In the genomic region with DNA sequence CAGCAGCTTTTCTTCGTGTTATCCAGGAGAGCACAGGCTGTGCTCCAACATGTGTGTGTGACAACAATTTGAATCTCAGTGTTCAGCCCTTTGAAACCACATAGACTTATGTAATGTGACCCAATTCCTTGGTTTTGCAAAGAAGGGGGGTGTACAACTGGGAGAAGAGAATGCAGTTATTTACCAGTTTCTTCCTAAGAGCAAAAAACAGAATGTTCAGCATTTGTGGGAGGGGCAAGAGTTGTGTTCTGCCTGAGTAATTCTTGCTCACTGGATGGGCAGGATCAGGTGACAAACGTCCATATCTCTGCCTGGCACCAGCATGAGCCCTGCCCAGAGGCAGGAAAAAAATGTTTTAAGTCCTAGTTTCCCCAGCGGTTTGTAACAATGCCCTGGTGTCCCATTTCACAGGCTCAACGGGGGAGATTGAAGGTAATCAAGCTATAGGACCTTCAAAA, we compare ENCODE assay signal across 10 cellular contexts.
A peak's percentile ranks its signal among the peaks of the same experiment; 100 is the strongest.
DNase-seq lines count a peak whose midpoint lies in the region; ATAC-seq and TF ChIP-seq lines count a peak whose summit lies in the region.
"Had no signal": no experiment of that assay in that cellular context is flagged by ENCODE, and none has a peak within 500 bp of the region (broad histone marks: within the 10 kb centered on the region; RNA-seq: fewer than 3 reads in every experiment).

No MANE protein-coding gene starts in this region.

- peak overlapping the region; percentile 62 for H3K27ac Mint-ChIP-seq in activated B cell treated with CpG ODN at 0.5 μM for 24 hours

- H3K4me3 Mint-ChIP-seq in activated B cell treated with CpG ODN at 0.5 μM for 24 hours, result no peak overlapping the region

- ATAC-seq in activated B cell treated with CpG ODN at 0.5 μM for 24 hours (ENCODE audit: low read depth) (no peak), heart left ventricle (peak; percentile 60 to 89 (median 68))

- peak overlapping the region; percentile 10; the same call in 1 of the 2 replicates for H2AFZ ChIP-seq in GM23248

- no peak overlapping the region for H3K9ac ChIP-seq in GM23248

- 4 to 7% methylated on average over 3 to 4 of the region's 4 CpGs for WGBS in GM23248 (ENCODE audit: low coverage in 1 of 2, low lambda C conversion rate in 2 of 2, missing lambda C conversion rate in 2 of 2), 2 experiments
- WGBS in heart left ventricle, 4 donors, result 35 to 47% (median 43%) methylated on average over 4 of the region's 4 CpGs

- in situ Hi-C loops in GM23248 (cut with MboI), result no loop called here

- no peaks in the 10 kb centered on the region for H3F3A ChIP-seq in GM23248 (ENCODE audit: insufficient read depth)

- no peak overlapping the region for H3K27ac ChIP-seq in GM23248
- peak overlapping the region in 8 of 12 donors; percentile 8 to 59 (median 50) for H3K27ac ChIP-seq in heart left ventricle

- H3K4me3 ChIP-seq in GM23248 (no peak overlapping the region), heart left ventricle (no peak overlapping the region), skeletal muscle cell (ENCODE audit: low read depth, low read length) (no peak overlapping the region)

- intact Hi-C loops in activated B cell treated with CpG ODN at 0.5 μM for 24 hours (cut with micrococcal nuclease) (loop anchor here (2.0 kb wide), 1 partner anchor 14 kb away; no protein-coding TSS in a partner anchor), heart left ventricle (cut with DNase I) (no loop called here)

- TF ChIP-seq POLR2A in heart left ventricle (IDR thresholded peaks at IDR 0.05), result no peak

- POLR2A ChIA-PET in activated B cell treated with CpG ODN at 0.5 μM for 24 hours (lab: Charles Lee), result interaction anchor here (1.4 to 3.0 kb wide), 4 partner anchors 11 to 26 kb away, joined by 3 to 13 read pairs (median 6); no protein-coding TSS in a partner anchor

- H3K9me2 ChIP-seq in GM23248 (ENCODE audit: insufficient read depth), result no peaks in the 10 kb centered on the region

- no peaks in the 10 kb centered on the region for H4K20me1 ChIP-seq in GM23248 (ENCODE audit: insufficient read depth)

- H3K27me3 Mint-ChIP-seq in activated B cell treated with CpG ODN at 0.5 μM for 24 hours, result no peaks in the 10 kb centered on the region

- H3K4me1 ChIP-seq in GM23248 (ENCODE audit: insufficient read depth) (no peaks in the 10 kb centered on the region), heart left ventricle (peaks cover 0 to 23% (median 0%) of the 10 kb centered on the region in 12 donors)

- no peaks in the 10 kb centered on the region for H3K36me3 Mint-ChIP-seq in activated B cell treated with CpG ODN at 0.5 μM for 24 hours (ENCODE audit: low read depth)

- no peak overlapping the region for H3K4me2 ChIP-seq in GM23248 (ENCODE audit: unreplicated experiment)

- H3K9me3 ChIP-seq in GM23248 (ENCODE audit: low read depth) (no peaks in the 10 kb centered on the region), heart left ventricle (no peaks in the 10 kb centered on the region)

- no peaks in the 10 kb centered on the region for H3K79me2 ChIP-seq in GM23248 (ENCODE audit: insufficient read depth)

- no peaks in the 10 kb centered on the region for H3K27me3 ChIP-seq in GM23248 (replicated peaks; ENCODE audit: insufficient read depth)
- H3K27me3 ChIP-seq in heart left ventricle, result peaks cover 0 to 16% (median 0%) of the 10 kb centered on the region in 9 donors

- H3K36me3 ChIP-seq in GM23248 (ENCODE audit: low read depth) (no peaks in the 10 kb centered on the region), heart left ventricle (no peaks in the 10 kb centered on the region)

- TF ChIP-seq CTCF in activated B cell treated with CpG ODN at 0.5 μM for 24 hours (IDR thresholded peaks at IDR 0.05) (no peak), heart left ventricle (IDR thresholded peaks at IDR 0.05) (no peak)

- CTCF ChIA-PET in activated B cell treated with CpG ODN at 0.5 μM for 24 hours (lab: Charles Lee), result no interaction called here

- H3K9me3 Mint-ChIP-seq in activated B cell treated with CpG ODN at 0.5 μM for 24 hours, result no peaks in the 10 kb centered on the region

- DNase-seq in GM23248 (peak; percentile 55), activated B cell treated with CpG ODN at 0.5 μM for 24 hours (no peak), heart left ventricle (no peak), skeletal muscle cell (ENCODE audit: low read depth) (peak; percentile 76), NCI-H82 (lab: John Stamatoyannopoulos, UW) (no peak), GM19238 (ENCODE audit: insufficient read length, low spot score) (no peak), epidermal melanocyte (ENCODE audit: insufficient read length, low spot score) (no peak), NCI-H774 (lab: John Stamatoyannopoulos, UW) (no peak)
- DNase-seq: NCI-H446 treated with DMSO at 0.1 percent for 48 hours; stimulated activated CD4-positive, alpha-beta T cell treated with anti-CD3 and anti-CD28 coated beads, Interleukin-2, amount 100 ng/mL, for 24 hours had no signal

- peaks cover 33% of the 10 kb centered on the region for H3K4me1 Mint-ChIP-seq in activated B cell treated with CpG ODN at 0.5 μM for 24 hours

Comparison
In these comparisons a context has a peak if more than half of its experiments do, and no peak if none do; other contexts are left out.
1. DNase-seq: peak in GM23248 (single experiment) and skeletal muscle cell (single experiment); none in activated B cell treated with CpG ODN at 0.5 μM for 24 hours (single experiment), heart left ventricle (0 of 5), NCI-H82 (single experiment), GM19238 (single experiment), epidermal melanocyte (single experiment) and NCI-H774 (single experiment).